Comparison of ENCODE assay signal across 1 cellular context in genomic region chr19:16098821-16099220, GRCh38.
A peak's percentile ranks its signal among the peaks of the same experiment; 100 is the strongest.
TF ChIP-seq lines count a peak whose summit lies in the region.

No MANE protein-coding gene starts in this region.

TF ChIP-seq in HepG2, 621 proteins besides CTCF, POLR2A, EP300 and RAD21:
- TF ChIP-seq ZNF460 (CRISPR knock-in tag; IDR thresholded peaks at IDR 0.05; ENCODE audit: borderline replicate concordance) (0 out of 2 replicates have a peak, but pooled peaks have one; percentile 19), ZNF44 (CRISPR knock-in tag; IDR thresholded peaks at IDR 0.05) (no peak), ZNF512B (CRISPR knock-in tag; IDR thresholded peaks at IDR 0.05; ENCODE audit: borderline replicate concordance) (no peak)
TF ChIP-seq in HepG2: peak in this region for 1.
